ENCODE assay signal across 38 cellular contexts in genomic region chr18:37861981-37862380, GRCh38.
"Had no signal": no experiment of that assay in that cellular context is flagged by ENCODE, and none has a peak within 500 bp of the region (broad histone marks: within the 10 kb centered on the region; RNA-seq: fewer than 3 reads in every experiment).

No MANE protein-coding gene starts in this region.

- H3K36me3 ChIP-seq: adrenal gland, ascending aorta, brain microvascular endothelial cell, breast epithelium, cardiac muscle cell had no signal

- DNase-seq: activated effector memory CD4-positive, alpha-beta T cell treated with anti-CD3 and anti-CD28 coated beads, Interleukin-2, amount 50 U/mL, for 16 hours; activated effector memory CD4-positive, alpha-beta T cell treated with Interleukin-2 at 50 U/mL for 16 hours; activated gamma-delta T cell; activated gamma-delta T cell treated with Interleukin-2 at 50 U/mL for 16 hours; activated naive CD4-positive, alpha-beta T cell; activated naive CD4-positive, alpha-beta T cell treated with anti-CD3 and anti-CD28 coated beads for 36 hours; activated naive CD4-positive, alpha-beta T cell treated with anti-CD3 and anti-CD28 coated beads, Interleukin-2, amount 10 ng/mL, durations not matched to agents 7 days and 5 days; activated naive CD4-positive, alpha-beta T cell treated with anti-CD3 and anti-CD28 coated beads, Interleukin-2, amount 50 U/mL, for 16 hours; activated naive CD4-positive, alpha-beta T cell treated with Interleukin-2 at 50 U/mL for 16 hours; activated naive CD8-positive, alpha-beta T cell treated with anti-CD3 and anti-CD28 coated beads for 36 hours; activated naive CD8-positive, alpha-beta T cell treated with anti-CD3 and anti-CD28 coated beads, Interleukin-2, amount 10 ng/mL, durations not matched to agents 7 days and 5 days; activated naive CD8-positive, alpha-beta T cell treated with anti-CD3 and anti-CD28 coated beads, Interleukin-2, amount 50 U/mL, for 24 hours; activated T-cell treated with anti-CD3 and anti-CD28 coated beads, Interleukin-2, amount 50 U/mL, for 1 hour; activated T-cell treated with anti-CD3 and anti-CD28 coated beads, Interleukin-2, amount 50 U/mL, for 24 hours; activated T-cell treated with anti-CD3 and anti-CD28 coated beads, Interleukin-2, amount 50 U/mL, for 4 hours; activated T-cell treated with anti-CD3 and anti-CD28 coated beads, Interleukin-2, amount 50 U/mL, for 48 hours; activated T-cell treated with anti-CD3 and anti-CD28 coated beads, Interleukin-2, amount 50 U/mL, for 72 hours; adrenal gland; amniotic stem cell; amygdala; anterior cingulate cortex; aorta; body of pancreas; brain microvascular endothelial cell; caudate nucleus; central memory CD4-positive, alpha-beta T cell; cerebellar nuclear complex had no signal

- H3K27me3 Mint-ChIP-seq: activated naive CD4-positive, alpha-beta T cell treated with anti-CD3 and anti-CD28 coated beads, Interleukin-2, amount 10 ng/mL, durations not matched to agents 7 days and 5 days; activated naive CD4-positive, alpha-beta T cell treated with anti-CD3 and anti-CD28 coated beads, Interleukin-2, amount 50 U/mL, for 24 hours; activated naive CD8-positive, alpha-beta T cell; activated naive CD8-positive, alpha-beta T cell treated with anti-CD3 and anti-CD28 coated beads for 36 hours; activated naive CD8-positive, alpha-beta T cell treated with anti-CD3 and anti-CD28 coated beads, Interleukin-2, amount 10 ng/mL, durations not matched to agents 7 days and 5 days; activated T-cell treated with anti-CD3 and anti-CD28 coated beads, Interleukin-2, amount 50 U/mL, for 24 hours; activated T-helper 17 cell treated with anti-CD3 and anti-CD28 coated beads, Interleukin-2, amount 50 U/mL, for 72 hours; brain; central memory CD8-positive, alpha-beta T cell had no signal

- H3K27ac ChIP-seq: adrenal gland, ascending aorta, body of pancreas, brain microvascular endothelial cell, breast epithelium, cardiac muscle cell had no signal

- H3K4me3 ChIP-seq: adrenal gland, ascending aorta, body of pancreas, breast epithelium, cardiac muscle cell had no signal

- ATAC-seq: activated naive CD4-positive, alpha-beta T cell treated with anti-CD3 and anti-CD28 coated beads, Interleukin-2, amount 50 U/mL, for 72 hours; activated naive CD8-positive, alpha-beta T cell treated with anti-CD3 and anti-CD28 coated beads, Interleukin-2, amount 50 U/mL, for 24 hours; activated T-cell treated with anti-CD3 and anti-CD28 coated beads, Interleukin-2, amount 50 U/mL, for 4 hours; activated T-cell treated with anti-CD3 and anti-CD28 coated beads, Interleukin-2, amount 50 U/mL, for 72 hours; activated T-helper 17 cell treated with anti-CD3 and anti-CD28 coated beads, Interleukin-2, amount 50 U/mL, for 72 hours; body of pancreas had no signal

- H3K9me3 ChIP-seq: adrenal gland, ascending aorta, body of pancreas had no signal

- H3K4me1 Mint-ChIP-seq: activated naive CD4-positive, alpha-beta T cell treated with anti-CD3 and anti-CD28 coated beads, Interleukin-2, amount 10 ng/mL, durations not matched to agents 7 days and 5 days; activated naive CD4-positive, alpha-beta T cell treated with anti-CD3 and anti-CD28 coated beads, Interleukin-2, amount 50 U/mL, for 24 hours; activated naive CD8-positive, alpha-beta T cell treated with anti-CD3 and anti-CD28 coated beads for 36 hours; activated naive CD8-positive, alpha-beta T cell treated with anti-CD3 and anti-CD28 coated beads, Interleukin-2, amount 10 ng/mL, durations not matched to agents 7 days and 5 days; activated naive CD8-positive, alpha-beta T cell treated with anti-CD3 and anti-CD28 coated beads, Interleukin-2, amount 50 U/mL, for 24 hours; activated T-helper 17 cell treated with anti-CD3 and anti-CD28 coated beads, Interleukin-2, amount 50 U/mL, for 72 hours; brain; central memory CD8-positive, alpha-beta T cell had no signal

- H3K36me3 Mint-ChIP-seq: activated naive CD4-positive, alpha-beta T cell treated with anti-CD3 and anti-CD28 coated beads, Interleukin-2, amount 10 ng/mL, durations not matched to agents 7 days and 5 days; activated naive CD4-positive, alpha-beta T cell treated with anti-CD3 and anti-CD28 coated beads, Interleukin-2, amount 50 U/mL, for 24 hours; activated naive CD4-positive, alpha-beta T cell treated with anti-CD3 and anti-CD28 coated beads, Interleukin-2, amount 50 U/mL, for 72 hours; activated naive CD8-positive, alpha-beta T cell; activated naive CD8-positive, alpha-beta T cell treated with anti-CD3 and anti-CD28 coated beads for 36 hours; activated naive CD8-positive, alpha-beta T cell treated with anti-CD3 and anti-CD28 coated beads, Interleukin-2, amount 10 ng/mL, durations not matched to agents 7 days and 5 days; brain had no signal

- H3K9me3 Mint-ChIP-seq: activated naive CD4-positive, alpha-beta T cell treated with anti-CD3 and anti-CD28 coated beads, Interleukin-2, amount 50 U/mL, for 24 hours; activated naive CD8-positive, alpha-beta T cell treated with anti-CD3 and anti-CD28 coated beads for 36 hours; activated T-cell treated with anti-CD3 and anti-CD28 coated beads, Interleukin-2, amount 50 U/mL, for 24 hours had no signal

- H3K27me3 ChIP-seq: adrenal gland, ascending aorta, body of pancreas, brain microvascular endothelial cell, breast epithelium, cardiac muscle cell had no signal

- H3K4me1 ChIP-seq: adrenal gland, ascending aorta, body of pancreas, breast epithelium had no signal

- H3K4me3 Mint-ChIP-seq: activated naive CD4-positive, alpha-beta T cell treated with anti-CD3 and anti-CD28 coated beads for 36 hours; activated naive CD4-positive, alpha-beta T cell treated with anti-CD3 and anti-CD28 coated beads, Interleukin-2, amount 10 ng/mL, durations not matched to agents 7 days and 5 days; activated naive CD4-positive, alpha-beta T cell treated with anti-CD3 and anti-CD28 coated beads, Interleukin-2, amount 50 U/mL, for 24 hours; activated naive CD8-positive, alpha-beta T cell; activated naive CD8-positive, alpha-beta T cell treated with anti-CD3 and anti-CD28 coated beads for 36 hours; activated naive CD8-positive, alpha-beta T cell treated with anti-CD3 and anti-CD28 coated beads, Interleukin-2, amount 10 ng/mL, durations not matched to agents 7 days and 5 days; activated naive CD8-positive, alpha-beta T cell treated with anti-CD3 and anti-CD28 coated beads, Interleukin-2, amount 50 U/mL, for 24 hours; activated T-cell treated with anti-CD3 and anti-CD28 coated beads, Interleukin-2, amount 50 U/mL, for 24 hours; activated T-cell treated with anti-CD3 and anti-CD28 coated beads, Interleukin-2, amount 50 U/mL, for 4 hours; activated T-cell treated with anti-CD3 and anti-CD28 coated beads, Interleukin-2, amount 50 U/mL, for 72 hours; activated T-helper 1 cell treated with anti-CD3 and anti-CD28 coated beads, Interleukin-12 subunit alpha, Interleukin-12 subunit beta, Interleukin-2, Interleukin-4 antibody, amounts not matched to agents 30 ng/mL and 10 ng/mL and 1 ng/mL, durations not matched to agents 14 hours and 24 hours and 36 hours; activated T-helper 17 cell treated with anti-CD3 and anti-CD28 coated beads, Interleukin-2, amount 50 U/mL, for 72 hours; brain; central memory CD8-positive, alpha-beta T cell had no signal

- H3K27ac Mint-ChIP-seq: activated naive CD4-positive, alpha-beta T cell treated with anti-CD3 and anti-CD28 coated beads for 36 hours; activated naive CD4-positive, alpha-beta T cell treated with anti-CD3 and anti-CD28 coated beads, Interleukin-2, amount 10 ng/mL, durations not matched to agents 7 days and 5 days; activated naive CD4-positive, alpha-beta T cell treated with anti-CD3 and anti-CD28 coated beads, Interleukin-2, amount 50 U/mL, for 24 hours; activated naive CD4-positive, alpha-beta T cell treated with anti-CD3 and anti-CD28 coated beads, Interleukin-2, amount 50 U/mL, for 72 hours; activated naive CD8-positive, alpha-beta T cell; activated naive CD8-positive, alpha-beta T cell treated with anti-CD3 and anti-CD28 coated beads for 36 hours; activated naive CD8-positive, alpha-beta T cell treated with anti-CD3 and anti-CD28 coated beads, Interleukin-2, amount 10 ng/mL, durations not matched to agents 7 days and 5 days; activated naive CD8-positive, alpha-beta T cell treated with anti-CD3 and anti-CD28 coated beads, Interleukin-2, amount 50 U/mL, for 24 hours; activated T-cell treated with anti-CD3 and anti-CD28 coated beads, Interleukin-2, amount 50 U/mL, for 24 hours; activated T-cell treated with anti-CD3 and anti-CD28 coated beads, Interleukin-2, amount 50 U/mL, for 72 hours; activated T-helper 1 cell treated with anti-CD3 and anti-CD28 coated beads, Interleukin-12 subunit alpha, Interleukin-12 subunit beta, Interleukin-2, Interleukin-4 antibody, amounts not matched to agents 30 ng/mL and 10 ng/mL and 1 ng/mL, durations not matched to agents 14 hours and 24 hours and 36 hours; activated T-helper 17 cell treated with anti-CD3 and anti-CD28 coated beads, Interleukin-2, amount 50 U/mL, for 72 hours; activated T-helper 2 cell treated with anti-CD3 and anti-CD28 coated beads, Interferon-gamma antibody, Interleukin-2, Interleukin-4, amounts not matched to agents 10 μg/mL and 5 μg/mL and 100 μg/mL, durations not matched to agents 14 hours and 24 hours and 36 hours; brain had no signal
